Comparison of ENCODE assay signal across 8 cellular contexts in the genomic region with DNA sequence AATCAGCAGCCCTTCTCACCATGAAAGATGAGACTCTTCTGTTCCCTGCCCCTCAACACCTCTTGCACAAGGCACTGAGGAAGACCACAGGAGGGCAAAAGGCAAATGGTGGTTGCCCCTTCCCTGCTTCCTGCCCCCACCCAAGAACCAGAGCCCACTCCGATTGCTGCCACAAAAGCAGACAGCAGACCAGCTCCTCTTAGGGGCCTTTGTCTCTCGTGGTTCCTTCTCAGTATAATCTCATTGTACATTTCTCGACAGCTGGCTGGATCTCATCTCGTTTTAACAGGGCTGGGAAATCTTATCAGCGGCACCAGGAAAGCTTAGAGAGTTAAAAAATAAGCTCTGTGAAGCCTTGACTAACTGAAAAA. TPM values are rescaled to one million over a fixed set of nuclear protein-coding genes. Genes with fewer than 3 reads are reported as not detected.
DNase-seq lines count a peak whose midpoint lies in the region; ATAC-seq and TF ChIP-seq lines count a peak whose summit lies in the region.

No MANE protein-coding gene starts in this region.

- peaks cover 19% of the 10 kb centered on the region for H3K9me3 Mint-ChIP-seq in T-helper 2 cell treated with Interferon-gamma antibody and Interleukin-4, amounts not matched to agents 5 μg/mL and 100 μg/mL, for 36 hours
- no peaks in the 10 kb centered on the region for H3K9me3 Mint-ChIP-seq in activated T-helper 17 cell treated with anti-CD3 and anti-CD28 coated beads, Interleukin-2, amount 50 U/mL, for 72 hours

- peaks cover 0 to 8% (median 5%) of the 10 kb centered on the region in 4 donors for H3K9me3 ChIP-seq in right lobe of liver
- H3K9me3 ChIP-seq in stomach smooth muscle (ENCODE audit: control insufficient read depth in 2 of 2, low read length in 2 of 2): no peaks in the 10 kb centered on the region

- H3K4me1 Mint-ChIP-seq in T-helper 2 cell treated with Interferon-gamma antibody and Interleukin-4, amounts not matched to agents 5 μg/mL and 100 μg/mL, for 36 hours (ENCODE audit: low read depth): peaks cover 4% of the 10 kb centered on the region
- H3K4me1 Mint-ChIP-seq in activated T-helper 17 cell treated with anti-CD3 and anti-CD28 coated beads, Interleukin-2, amount 50 U/mL, for 72 hours: peaks cover 6% of the 10 kb centered on the region

- ATAC-seq in activated T-helper 17 cell treated with anti-CD3 and anti-CD28 coated beads, Interleukin-2, amount 50 U/mL, for 72 hours (replicated peaks): no peak
- ATAC-seq in right lobe of liver: no peak
- no peak for ATAC-seq in GM21825 (IDR thresholded peaks at IDR 0.05; ENCODE audit: unreplicated experiment)
- no peak for ATAC-seq in GM19397 (IDR thresholded peaks at IDR 0.05; ENCODE audit: unreplicated experiment)

- WGBS in right lobe of liver (ENCODE audit: insufficient coverage, low coverage, low lambda C conversion rate, missing lambda C conversion rate): 64% methylated on average over 5 of the region's 5 CpGs
- WGBS in lower leg skin, 2 donors: 40 to 56% methylated on average over 5 of the region's 5 CpGs

- no peaks in the 10 kb centered on the region for H3K27me3 ChIP-seq in right lobe of liver
- H3K27me3 ChIP-seq in stomach smooth muscle (ENCODE audit: control insufficient read depth in 1 of 2, insufficient read depth in 2 of 2, low read length in 2 of 2): no peaks in the 10 kb centered on the region

- no peak for TF ChIP-seq POLR2A in right lobe of liver (IDR thresholded peaks at IDR 0.05)
- no peak for TF ChIP-seq POLR2A in lower leg skin (IDR thresholded peaks at IDR 0.05)

- H3K36me3 ChIP-seq in right lobe of liver (no peaks in the 10 kb centered on the region), stomach smooth muscle (ENCODE audit: control insufficient read depth in 2 of 2, insufficient read depth in 2 of 2, low read length in 2 of 2) (peaks cover 0 to 2% of the 10 kb centered on the region in 2 donors)

- no peak for TF ChIP-seq CTCF in right lobe of liver (IDR thresholded peaks at IDR 0.05)
- no peak for TF ChIP-seq CTCF in lower leg skin (IDR thresholded peaks at IDR 0.05)

- H3K27ac ChIP-seq in right lobe of liver (no peak overlapping the region), stomach smooth muscle (ENCODE audit: low read length) (peak overlapping the region; percentile 33)

- peak overlapping the region; percentile 67 to 94 for H3K9ac ChIP-seq in stomach smooth muscle (ENCODE audit: low read length in 2 of 2)

- peaks cover 60% of the 10 kb centered on the region for H3K27me3 Mint-ChIP-seq in T-helper 2 cell treated with Interferon-gamma antibody and Interleukin-4, amounts not matched to agents 5 μg/mL and 100 μg/mL, for 36 hours (ENCODE audit: low read depth)
- H3K27me3 Mint-ChIP-seq in activated T-helper 17 cell treated with anti-CD3 and anti-CD28 coated beads, Interleukin-2, amount 50 U/mL, for 72 hours: no peaks in the 10 kb centered on the region

- peak overlapping the region; percentile 50 for H3K4me3 Mint-ChIP-seq in T-helper 2 cell treated with Interferon-gamma antibody and Interleukin-4, amounts not matched to agents 5 μg/mL and 100 μg/mL, for 36 hours
- H3K4me3 Mint-ChIP-seq in activated T-helper 17 cell treated with anti-CD3 and anti-CD28 coated beads, Interleukin-2, amount 50 U/mL, for 72 hours: peak overlapping the region; percentile 69

- H3K4me3 ChIP-seq in right lobe of liver (peak overlapping the region in 2 of 3 donors; percentile 64 to 73), stomach smooth muscle (ENCODE audit: low read length in 2 of 2) (peak overlapping the region; percentile 76 to 86), lower leg skin (ENCODE audit: low read depth, poor library complexity, severe bottlenecking) (no peak overlapping the region)

- DNase-seq in T-helper 2 cell treated with Interferon-gamma antibody and Interleukin-4, amounts not matched to agents 5 μg/mL and 100 μg/mL, for 36 hours (ENCODE audit: low spot score): no peak
- DNase-seq in T-helper 2 cell (no peak), right lobe of liver (peak in 1 of 3 donors; percentile 35), lower leg skin (ENCODE audit: low spot score in 2 of 2) (no peak)

- no peak overlapping the region for H3K27ac Mint-ChIP-seq in T-helper 2 cell treated with Interferon-gamma antibody and Interleukin-4, amounts not matched to agents 5 μg/mL and 100 μg/mL, for 36 hours
- peak overlapping the region; percentile 59 for H3K27ac Mint-ChIP-seq in activated T-helper 17 cell treated with anti-CD3 and anti-CD28 coated beads, Interleukin-2, amount 50 U/mL, for 72 hours

- H3K36me3 Mint-ChIP-seq in T-helper 2 cell treated with Interferon-gamma antibody and Interleukin-4, amounts not matched to agents 5 μg/mL and 100 μg/mL, for 36 hours (ENCODE audit: low read depth): no peaks in the 10 kb centered on the region
- H3K36me3 Mint-ChIP-seq in activated T-helper 17 cell treated with anti-CD3 and anti-CD28 coated beads, Interleukin-2, amount 50 U/mL, for 72 hours (ENCODE audit: low read depth): no peaks in the 10 kb centered on the region

- H3K4me1 ChIP-seq in right lobe of liver (peaks cover 0 to 5% (median 0%) of the 10 kb centered on the region in 4 donors), stomach smooth muscle (ENCODE audit: control insufficient read depth, insufficient read depth, low read length) (peaks cover 28% of the 10 kb centered on the region)

- intact Hi-C loops in right lobe of liver (cut with DNase I): no loop called here
- intact Hi-C loops in lower leg skin (cut with DNase I; ENCODE audit: low total_unique reads): no loop called here

RNA-seq across cellular contexts. Expression of a gene that starts 1.1 kb away (rescaled TPM):
- total RNA-seq in activated T-helper 17 cell treated with anti-CD3 and anti-CD28 coated beads, Interleukin-2, amount 50 U/mL, for 72 hours: 1 to 10 TPM; 3.9 TPM
- 10 to 100 TPM in 2 of 6 experiments, 1 to 10 TPM in 4; 7.2 to 16.2 (median 9.1) TPM for total RNA-seq in right lobe of liver
- 10 to 100 TPM in 3 of 4 donors, 1 to 10 TPM in 1; 8.6 to 12.5 (median 10.9) TPM for total RNA-seq in lower leg skin
